Comparison of ENCODE assay signal across 20 cellular contexts in the genomic region with DNA sequence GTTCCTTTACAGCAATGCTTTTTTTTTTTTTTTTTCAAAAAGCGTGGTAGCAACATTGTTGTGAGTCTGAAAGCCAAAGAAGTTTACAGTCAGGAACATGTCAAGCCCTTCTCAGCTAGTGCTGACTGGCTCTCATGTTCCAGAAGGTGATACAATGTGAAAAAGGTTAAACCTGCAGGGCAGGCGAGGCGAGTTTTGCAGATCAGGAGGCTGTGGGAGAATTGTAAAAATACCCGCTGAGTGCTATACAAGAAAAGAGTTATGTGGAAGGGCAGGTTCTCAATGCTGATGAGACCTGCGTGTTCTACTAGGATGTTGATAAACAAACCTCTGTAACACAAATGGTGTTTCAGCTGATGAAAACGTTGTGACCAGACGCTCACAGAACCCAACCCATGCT. TPM values are rescaled to one million over a fixed set of nuclear protein-coding genes. Genes with fewer than 3 reads are reported as not detected.
DNase-seq lines count a peak whose midpoint lies in the region; ATAC-seq and TF ChIP-seq lines count a peak whose summit lies in the region.
"Had no signal": no experiment of that assay in that cellular context is flagged by ENCODE, and none has a peak within 500 bp of the region (broad histone marks: within the 10 kb centered on the region; RNA-seq: fewer than 3 reads in every experiment).

No MANE protein-coding gene starts in this region.

- H3K27ac ChIP-seq in GM23338 (ENCODE audit: low read depth): no peak overlapping the region
- H3K27ac ChIP-seq in esophagus squamous epithelium: peak overlapping the region in 3 of 4 donors; percentile 78 to 87 (median 84)
- H3K27ac ChIP-seq: Peyer's patch, SK-N-MC had no signal

- POLR2A ChIA-PET in WTC11 (lab: Charles Lee): no interaction called here

- intact Hi-C loops in esophagus squamous epithelium (cut with DNase I): no loop called here

- no peaks in the 10 kb centered on the region for H4K20me1 ChIP-seq in GM23338 (replicated peaks; ENCODE audit: insufficient read depth)

- H3K27me3 ChIP-seq in GM23338 (ENCODE audit: insufficient read depth): no peaks in the 10 kb centered on the region
- no peaks in the 10 kb centered on the region for H3K27me3 ChIP-seq in esophagus squamous epithelium
- H3K27me3 ChIP-seq: Peyer's patch had no signal

- H3K36me3 Mint-ChIP-seq in GM23338 (ENCODE audit: low read depth): no peaks in the 10 kb centered on the region
- H3K36me3 Mint-ChIP-seq in WTC11: no peaks in the 10 kb centered on the region
- H3K36me3 Mint-ChIP-seq in type B pancreatic cell: no peaks in the 10 kb centered on the region
- H3K36me3 Mint-ChIP-seq: IgD-negative memory B cell had no signal

- H3K4me1 Mint-ChIP-seq in GM23338: peaks cover 40% of the 10 kb centered on the region
- H3K4me1 Mint-ChIP-seq in WTC11: peaks cover 47% of the 10 kb centered on the region
- peaks cover 31% of the 10 kb centered on the region for H3K4me1 Mint-ChIP-seq in type B pancreatic cell (ENCODE audit: unreplicated experiment)

- no peaks in the 10 kb centered on the region for H3K79me2 ChIP-seq in GM23338 (replicated peaks; ENCODE audit: insufficient read depth)

- no peak for TF ChIP-seq POLR2A in esophagus squamous epithelium (IDR thresholded peaks at IDR 0.05)

- CTCF ChIA-PET in WTC11 (lab: Charles Lee): interaction anchor here (1.1 kb wide), 1 partner anchor 108 kb away, joined by 3 read pairs; no protein-coding TSS in a partner anchor

- H3K9me3 ChIP-seq in esophagus squamous epithelium: no peaks in the 10 kb centered on the region
- H3K9me3 ChIP-seq: Peyer's patch had no signal

- no peak overlapping the region for H3K4me3 ChIP-seq in GM23338
- no peak overlapping the region for H3K4me3 ChIP-seq in esophagus squamous epithelium
- H3K4me3 ChIP-seq: GM12878, Peyer's patch, SK-N-MC had no signal

- WGBS in esophagus squamous epithelium, 2 donors: 55 to 61% methylated on average over 6 of the region's 7 CpGs

- H3K4me2 ChIP-seq in GM23338: peak overlapping the region; percentile 48; the same call in 1 of the 2 replicates

- no peaks in the 10 kb centered on the region for H3K9me2 ChIP-seq in GM23338 (ENCODE audit: insufficient read depth)

- H3K27me3 Mint-ChIP-seq in GM23338 (ENCODE audit: insufficient read depth, low read depth, poor library complexity) (peaks cover 16% of the 10 kb centered on the region), WTC11 (ENCODE audit: low read depth) (peaks cover 7% of the 10 kb centered on the region), type B pancreatic cell (no peaks in the 10 kb centered on the region)
- H3K27me3 Mint-ChIP-seq: CD4-positive, alpha-beta T cell; IgD-negative memory B cell had no signal

- H3K4me3 Mint-ChIP-seq in GM23338 (no peak overlapping the region), WTC11 (no peak overlapping the region), type B pancreatic cell (peak overlapping the region; percentile 73)
- H3K4me3 Mint-ChIP-seq: CD4-positive, alpha-beta T cell; HFFc6; IgD-negative memory B cell had no signal

- no peaks in the 10 kb centered on the region for H3K36me3 ChIP-seq in GM23338 (ENCODE audit: insufficient read depth)
- no peaks in the 10 kb centered on the region for H3K36me3 ChIP-seq in esophagus squamous epithelium
- H3K36me3 ChIP-seq: Peyer's patch had no signal

- no peak overlapping the region for H2AFZ ChIP-seq in GM23338

- H3K4me1 ChIP-seq in GM23338 (ENCODE audit: insufficient read depth) (peaks cover 22% of the 10 kb centered on the region), esophagus squamous epithelium (peaks cover 7 to 53% (median 12%) of the 10 kb centered on the region in 3 donors)
- H3K4me1 ChIP-seq: Peyer's patch had no signal

- H3K9me3 Mint-ChIP-seq in GM23338 (peaks cover 2% of the 10 kb centered on the region; the same call in 1 of the 3 replicates), WTC11 (no peaks in the 10 kb centered on the region), type B pancreatic cell (peaks cover 9% of the 10 kb centered on the region)
- H3K9me3 Mint-ChIP-seq: CD4-positive, alpha-beta T cell; HFFc6; IgD-negative memory B cell had no signal

- no peak overlapping the region for H3K27ac Mint-ChIP-seq in GM23338
- 0 out of 2 replicates have a peak overlapping the region, but pooled peaks have one; percentile 33 for H3K27ac Mint-ChIP-seq in WTC11
- H3K27ac Mint-ChIP-seq in type B pancreatic cell: peak overlapping the region; percentile 96
- H3K27ac Mint-ChIP-seq: CD4-positive, alpha-beta T cell; HFFc6; IgD-negative memory B cell had no signal

- TF ChIP-seq CTCF in GM23338 (conservative IDR thresholded peaks at IDR 0.05; ENCODE audit: low read depth in 2 of 2): no peak
- TF ChIP-seq CTCF in WTC11 (IDR thresholded peaks at IDR 0.05): no peak
- no peak for TF ChIP-seq CTCF in esophagus squamous epithelium (IDR thresholded peaks at IDR 0.05)
- no peak for TF ChIP-seq CTCF in type B pancreatic cell (conservative IDR thresholded peaks at IDR 0.05)
- TF ChIP-seq CTCF in omental fat pad (IDR thresholded peaks at IDR 0.05): no peak

- ATAC-seq in GM23338: no peak
- no peak for ATAC-seq in WTC11
- no peak for ATAC-seq in GM19395 (IDR thresholded peaks at IDR 0.05; ENCODE audit: unreplicated experiment)
- no peak for ATAC-seq in omental fat pad (ENCODE audit: low FRiP score)
- ATAC-seq: GM12878, Right ventricle myocardium inferior had no signal

- DNase-seq in GM23338 (ENCODE audit: low spot score): no peak
- no peak for DNase-seq in WTC11 (ENCODE audit: low spot score)
- DNase-seq in esophagus squamous epithelium (lab: John Stamatoyannopoulos, UW): no peak
- DNase-seq in type B pancreatic cell (ENCODE audit: extremely low spot score, unreplicated experiment): no peak
- no peak for DNase-seq in omental fat pad (ENCODE audit: low spot score)
- DNase-seq in NCI-H526 treated with DMSO at 0.1 percent for 48 hours (lab: John Stamatoyannopoulos, UW): no peak
- DNase-seq: ACHN; AML-193; CD4-positive, alpha-beta T cell; DND-41; HFFc6; NCI-H1417; NCI-H1930; Peyer's patch had no signal

- H3F3A ChIP-seq in GM23338 (replicated peaks; ENCODE audit: low read depth): 0 out of 2 replicates have a peak, but pooled peaks cover 4% of the 10 kb centered on the region

TF ChIP-seq in GM23338, 12 proteins besides CTCF, POLR2A, EP300 and RAD21 (continues in another document):
- no peak for TF ChIP-seq CREB1 (CRISPR knock-in tag; IDR thresholded peaks at IDR 0.05; ENCODE audit: low read depth)
- no peak for TF ChIP-seq POLR2AphosphoS5 (IDR thresholded peaks at IDR 0.05; ENCODE audit: low read depth)
- TF ChIP-seq STAT1 (IDR thresholded peaks at IDR 0.05; ENCODE audit: unreplicated experiment): no peak
- no peak for TF ChIP-seq EZH2phosphoT487 (IDR thresholded peaks at IDR 0.05; ENCODE audit: unreplicated experiment)
- no peak for TF ChIP-seq JUNB (IDR thresholded peaks at IDR 0.05; ENCODE audit: unreplicated experiment)
- no peak for TF ChIP-seq NANOG (IDR thresholded peaks at IDR 0.05; ENCODE audit: borderline replicate concordance)

TF ChIP-seq in WTC11, 78 proteins besides CTCF, POLR2A, EP300 and RAD21 (continues in another document):
- TF ChIP-seq CREM (CRISPR knock-in tag; IDR thresholded peaks at IDR 0.05): no peak
- TF ChIP-seq, protein P1, sequence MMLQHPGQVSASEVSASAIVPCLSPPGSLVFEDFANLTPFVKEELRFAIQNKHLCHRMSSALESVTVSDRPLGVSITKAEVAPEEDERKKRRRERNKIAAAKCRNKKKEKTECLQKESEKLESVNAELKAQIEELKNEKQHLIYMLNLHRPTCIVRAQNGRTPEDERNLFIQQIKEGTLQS (CRISPR knock-in tag; conservative IDR thresholded peaks at IDR 0.05): no peak
- TF ChIP-seq, protein P2, sequence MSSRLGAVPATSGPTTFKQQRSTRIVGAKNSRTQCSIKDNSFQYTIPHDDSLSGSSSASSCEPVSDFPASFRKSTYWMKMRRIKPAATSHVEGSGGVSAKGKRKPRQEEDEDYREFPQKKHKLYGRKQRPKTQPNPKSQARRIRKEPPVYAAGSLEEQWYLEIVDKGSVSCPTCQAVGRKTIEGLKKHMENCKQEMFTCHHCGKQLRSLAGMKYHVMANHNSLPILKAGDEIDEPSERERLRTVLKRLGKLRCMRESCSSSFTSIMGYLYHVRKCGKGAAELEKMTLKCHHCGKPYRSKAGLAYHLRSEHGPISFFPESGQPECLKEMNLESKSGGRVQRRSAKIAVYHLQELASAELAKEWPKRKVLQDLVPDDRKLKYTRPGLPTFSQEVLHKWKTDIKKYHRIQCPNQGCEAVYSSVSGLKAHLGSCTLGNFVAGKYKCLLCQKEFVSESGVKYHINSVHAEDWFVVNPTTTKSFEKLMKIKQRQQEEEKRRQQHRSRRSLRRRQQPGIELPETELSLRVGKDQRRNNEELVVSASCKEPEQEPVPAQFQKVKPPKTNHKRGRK (CRISPR knock-in tag; IDR thresholded peaks at IDR 0.05; ENCODE audit: borderline replicate concordance): no peak
- TF ChIP-seq NFE2L1 (CRISPR knock-in tag; IDR thresholded peaks at IDR 0.05): no peak
- no peak for TF ChIP-seq KAT7 (CRISPR knock-in tag; IDR thresholded peaks at IDR 0.05; ENCODE audit: borderline replicate concordance)
- TF ChIP-seq, protein P3, sequence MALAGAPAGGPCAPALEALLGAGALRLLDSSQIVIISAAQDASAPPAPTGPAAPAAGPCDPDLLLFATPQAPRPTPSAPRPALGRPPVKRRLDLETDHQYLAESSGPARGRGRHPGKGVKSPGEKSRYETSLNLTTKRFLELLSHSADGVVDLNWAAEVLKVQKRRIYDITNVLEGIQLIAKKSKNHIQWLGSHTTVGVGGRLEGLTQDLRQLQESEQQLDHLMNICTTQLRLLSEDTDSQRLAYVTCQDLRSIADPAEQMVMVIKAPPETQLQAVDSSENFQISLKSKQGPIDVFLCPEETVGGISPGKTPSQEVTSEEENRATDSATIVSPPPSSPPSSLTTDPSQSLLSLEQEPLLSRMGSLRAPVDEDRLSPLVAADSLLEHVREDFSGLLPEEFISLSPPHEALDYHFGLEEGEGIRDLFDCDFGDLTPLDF (CRISPR knock-in tag; IDR thresholded peaks at IDR 0.05): no peak
- no peak for TF ChIP-seq OVOL2 (CRISPR knock-in tag; IDR thresholded peaks at IDR 0.05; ENCODE audit: borderline replicate concordance)
- TF ChIP-seq NFYB (CRISPR knock-in tag; conservative IDR thresholded peaks at IDR 0.05; ENCODE audit: low read depth): no peak

RNA-seq across cellular contexts. Expression of a gene that starts 30.9 kb away (rescaled TPM):
- 40.4 and 49.6 TPM in 2 replicates for total RNA-seq in GM23338 (2014; rRNA removed; shearing (Covaris generic))
- 31.2 and 39.3 TPM in 2 replicates for polyA plus RNA-seq in GM23338 (2016; fragmentation: Nextera tagmentation; extraction: Ambion mirVana)
- total RNA-seq in WTC11 (2021): 10.1 to 12.2 TPM (median 10.9 TPM) in 3 replicates
- total RNA-seq in esophagus squamous epithelium: 10 to 100 TPM; 12.3 to 24.9 (median 16.1) TPM
- total RNA-seq in type B pancreatic cell (ENCODE audit: low replicate concordance): 5.6 and 9.2 TPM in 2 replicates
- 10 to 100 TPM in 2 of 4 donors, 1 to 10 TPM in 2; 6.0 to 22.5 (median 10.1) TPM for total RNA-seq in omental fat pad

RNA-seq across cellular contexts. Expression of a gene that starts 50.4 kb away (rescaled TPM):
- total RNA-seq in GM23338 (2014; rRNA removed; shearing (Covaris generic)): 0.24 and 0.31 TPM in 2 replicates
- 0.05 and 0.13 TPM in 2 replicates for polyA plus RNA-seq in GM23338 (2016; fragmentation: Nextera tagmentation; extraction: Ambion mirVana)
- total RNA-seq in WTC11 (2021) (0.15 to 0.48 TPM (median 0.48 TPM) in 3 replicates), esophagus squamous epithelium (1 to 10 TPM; 1.1 to 3.0 (median 1.6) TPM), type B pancreatic cell (ENCODE audit: low replicate concordance) (0.19 and 0.45 TPM in 2 replicates), omental fat pad (1 to 10 TPM in 2 of 4 donors, under 1 TPM in 2; 0.56 to 1.8 (median 1.3) TPM)
- total RNA-seq: CD4-positive, alpha-beta T cell; HT1080 had no signal
